ENCODE assay signal across 11 cellular contexts in genomic region chr10:88883443-88883799, GRCh38. TPM values are rescaled to one million over a fixed set of nuclear protein-coding genes. Genes with fewer than 3 reads are reported as not detected.
A peak's percentile ranks its signal among the peaks of the same experiment; 100 is the strongest.
DNase-seq lines count a peak whose midpoint lies in the region; ATAC-seq and TF ChIP-seq lines count a peak whose summit lies in the region.
"Had no signal": no experiment of that assay in that cellular context is flagged by ENCODE, and none has a peak within 500 bp of the region (broad histone marks: within the 10 kb centered on the region; RNA-seq: fewer than 3 reads in every experiment).

No MANE protein-coding gene starts in this region.

- peak overlapping the region; percentile 96 for H3K27ac Mint-ChIP-seq in stimulated activated naive CD8-positive, alpha-beta T cell treated with anti-CD3 and anti-CD28 coated beads, Interleukin-15, Interleukin-2, amounts not matched to agents 100 ng/mL and 50 ng/mL, for 24 hours

- H3K4me3 ChIP-seq in esophagus squamous epithelium (no peak overlapping the region), uterus (no peak overlapping the region)

- peak overlapping the region; percentile 76 for H3K4me3 Mint-ChIP-seq in stimulated activated naive CD8-positive, alpha-beta T cell treated with anti-CD3 and anti-CD28 coated beads, Interleukin-15, Interleukin-2, amounts not matched to agents 100 ng/mL and 50 ng/mL, for 24 hours

- TF ChIP-seq CTCF in esophagus squamous epithelium (IDR thresholded peaks at IDR 0.05) (no peak), uterus (IDR thresholded peaks at IDR 0.05) (no peak)

- no peaks in the 10 kb centered on the region for H3K9me3 Mint-ChIP-seq in stimulated activated naive CD8-positive, alpha-beta T cell treated with anti-CD3 and anti-CD28 coated beads, Interleukin-15, Interleukin-2, amounts not matched to agents 100 ng/mL and 50 ng/mL, for 24 hours

- intact Hi-C loops in esophagus squamous epithelium (cut with DNase I) (no loop called here), uterus (cut with DNase I; ENCODE audit: low total_unique reads) (no loop called here)

- no peak for ATAC-seq in stimulated activated naive CD8-positive, alpha-beta T cell treated with anti-CD3 and anti-CD28 coated beads, Interleukin-15, Interleukin-2, amounts not matched to agents 100 U/mL and 50 U/mL, for 24 hours
- no peak; the same call in 2 of the 3 replicates for ATAC-seq in SK-N-SH treated with all-trans-retinoic acid at 6 μM for 48 hours
- ATAC-seq: activated CD4-positive, CD25-positive, alpha-beta regulatory T cell treated with anti-CD3 and anti-CD28 coated beads, Interleukin-2, amount 50 U/mL, for 24 hours had no signal

- H3K9me3 ChIP-seq in esophagus squamous epithelium (no peaks in the 10 kb centered on the region), uterus (no peaks in the 10 kb centered on the region)

- peak overlapping the region in 3 of 4 donors; percentile 94 to 98 (median 98) for H3K27ac ChIP-seq in esophagus squamous epithelium
- H3K27ac ChIP-seq in uterus: peak overlapping the region; percentile 53 to 83

- no peaks in the 10 kb centered on the region for H3K27me3 Mint-ChIP-seq in stimulated activated naive CD8-positive, alpha-beta T cell treated with anti-CD3 and anti-CD28 coated beads, Interleukin-15, Interleukin-2, amounts not matched to agents 100 ng/mL and 50 ng/mL, for 24 hours

- peaks cover 28% of the 10 kb centered on the region for H3K36me3 Mint-ChIP-seq in stimulated activated naive CD8-positive, alpha-beta T cell treated with anti-CD3 and anti-CD28 coated beads, Interleukin-15, Interleukin-2, amounts not matched to agents 100 ng/mL and 50 ng/mL, for 24 hours (ENCODE audit: low read depth)

- 45 to 56% methylated on average over 2 of the region's 2 CpGs for WGBS in esophagus squamous epithelium, 2 donors

- TF ChIP-seq POLR2A in esophagus squamous epithelium (IDR thresholded peaks at IDR 0.05): no peak
- TF ChIP-seq POLR2A in uterus (IDR thresholded peaks at IDR 0.05): no peak

- DNase-seq in stimulated activated naive CD8-positive, alpha-beta T cell treated with anti-CD3 and anti-CD28 coated beads, Interleukin-15, Interleukin-2, amounts not matched to agents 100 U/mL and 50 U/mL, for 24 hours: no peak
- DNase-seq in esophagus squamous epithelium (lab: John Stamatoyannopoulos, UW): no peak
- DNase-seq in uterus: no peak
- no peak for DNase-seq in HUDEP-2 (lab: John Stamatoyannopoulos, UW; ENCODE audit: unreplicated experiment in 76 of 76)
- no peak for DNase-seq in cortex of kidney (lab: John Stamatoyannopoulos, UW)
- no peak for DNase-seq in NCI-H2107 (lab: John Stamatoyannopoulos, UW)
- DNase-seq: midbrain, small intestine had no signal

- H3K4me1 ChIP-seq in esophagus squamous epithelium (peaks cover 9 to 56% (median 15%) of the 10 kb centered on the region in 3 donors), uterus (peaks cover 0 to 7% of the 10 kb centered on the region in 2 donors)

- H3K4me1 Mint-ChIP-seq in stimulated activated naive CD8-positive, alpha-beta T cell treated with anti-CD3 and anti-CD28 coated beads, Interleukin-15, Interleukin-2, amounts not matched to agents 100 ng/mL and 50 ng/mL, for 24 hours (ENCODE audit: low read depth): peaks cover 84% of the 10 kb centered on the region

- H3K27me3 ChIP-seq in esophagus squamous epithelium (no peaks in the 10 kb centered on the region), uterus (no peaks in the 10 kb centered on the region)

- H3K36me3 ChIP-seq in esophagus squamous epithelium (no peaks in the 10 kb centered on the region), uterus (no peaks in the 10 kb centered on the region)

TF ChIP-seq in SK-N-SH treated with all-trans-retinoic acid at 6 μM for 48 hours, 23 proteins besides CTCF, POLR2A, EP300 and RAD21:
- TF ChIP-seq ISL1 (CRISPR knock-in tag; IDR thresholded peaks at IDR 0.05): peak; percentile 71
- TF ChIP-seq, protein P1, sequence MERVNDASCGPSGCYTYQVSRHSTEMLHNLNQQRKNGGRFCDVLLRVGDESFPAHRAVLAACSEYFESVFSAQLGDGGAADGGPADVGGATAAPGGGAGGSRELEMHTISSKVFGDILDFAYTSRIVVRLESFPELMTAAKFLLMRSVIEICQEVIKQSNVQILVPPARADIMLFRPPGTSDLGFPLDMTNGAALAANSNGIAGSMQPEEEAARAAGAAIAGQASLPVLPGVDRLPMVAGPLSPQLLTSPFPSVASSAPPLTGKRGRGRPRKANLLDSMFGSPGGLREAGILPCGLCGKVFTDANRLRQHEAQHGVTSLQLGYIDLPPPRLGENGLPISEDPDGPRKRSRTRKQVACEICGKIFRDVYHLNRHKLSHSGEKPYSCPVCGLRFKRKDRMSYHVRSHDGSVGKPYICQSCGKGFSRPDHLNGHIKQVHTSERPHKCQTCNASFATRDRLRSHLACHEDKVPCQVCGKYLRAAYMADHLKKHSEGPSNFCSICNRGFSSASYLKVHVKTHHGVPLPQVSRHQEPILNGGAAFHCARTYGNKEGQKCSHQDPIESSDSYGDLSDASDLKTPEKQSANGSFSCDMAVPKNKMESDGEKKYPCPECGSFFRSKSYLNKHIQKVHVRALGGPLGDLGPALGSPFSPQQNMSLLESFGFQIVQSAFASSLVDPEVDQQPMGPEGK (CRISPR knock-in tag; IDR thresholded peaks at IDR 0.05; ENCODE audit: borderline replicate concordance): no peak
- TF ChIP-seq ZNF70 (CRISPR knock-in tag; IDR thresholded peaks at IDR 0.05): no peak
- 0 out of 2 replicates have a peak, but pooled peaks have one; percentile 36 for TF ChIP-seq ZFP3 (CRISPR knock-in tag; IDR thresholded peaks at IDR 0.05)
- TF ChIP-seq ARNTL (CRISPR knock-in tag; IDR thresholded peaks at IDR 0.05; ENCODE audit: borderline replicate concordance, low read depth): no peak
- TF ChIP-seq POU6F1 (CRISPR knock-in tag; IDR thresholded peaks at IDR 0.05; ENCODE audit: borderline replicate concordance, low read depth): no peak
- TF ChIP-seq GLIS3 (CRISPR knock-in tag; IDR thresholded peaks at IDR 0.05): no peak
- TF ChIP-seq, protein P2, sequence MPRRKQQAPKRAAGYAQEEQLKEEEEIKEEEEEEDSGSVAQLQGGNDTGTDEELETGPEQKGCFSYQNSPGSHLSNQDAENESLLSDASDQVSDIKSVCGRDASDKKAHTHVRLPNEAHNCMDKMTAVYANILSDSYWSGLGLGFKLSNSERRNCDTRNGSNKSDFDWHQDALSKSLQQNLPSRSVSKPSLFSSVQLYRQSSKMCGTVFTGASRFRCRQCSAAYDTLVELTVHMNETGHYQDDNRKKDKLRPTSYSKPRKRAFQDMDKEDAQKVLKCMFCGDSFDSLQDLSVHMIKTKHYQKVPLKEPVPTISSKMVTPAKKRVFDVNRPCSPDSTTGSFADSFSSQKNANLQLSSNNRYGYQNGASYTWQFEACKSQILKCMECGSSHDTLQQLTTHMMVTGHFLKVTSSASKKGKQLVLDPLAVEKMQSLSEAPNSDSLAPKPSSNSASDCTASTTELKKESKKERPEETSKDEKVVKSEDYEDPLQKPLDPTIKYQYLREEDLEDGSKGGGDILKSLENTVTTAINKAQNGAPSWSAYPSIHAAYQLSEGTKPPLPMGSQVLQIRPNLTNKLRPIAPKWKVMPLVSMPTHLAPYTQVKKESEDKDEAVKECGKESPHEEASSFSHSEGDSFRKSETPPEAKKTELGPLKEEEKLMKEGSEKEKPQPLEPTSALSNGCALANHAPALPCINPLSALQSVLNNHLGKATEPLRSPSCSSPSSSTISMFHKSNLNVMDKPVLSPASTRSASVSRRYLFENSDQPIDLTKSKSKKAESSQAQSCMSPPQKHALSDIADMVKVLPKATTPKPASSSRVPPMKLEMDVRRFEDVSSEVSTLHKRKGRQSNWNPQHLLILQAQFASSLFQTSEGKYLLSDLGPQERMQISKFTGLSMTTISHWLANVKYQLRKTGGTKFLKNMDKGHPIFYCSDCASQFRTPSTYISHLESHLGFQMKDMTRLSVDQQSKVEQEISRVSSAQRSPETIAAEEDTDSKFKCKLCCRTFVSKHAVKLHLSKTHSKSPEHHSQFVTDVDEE (CRISPR knock-in tag; IDR thresholded peaks at IDR 0.05): peak; percentile 82; the same call in 1 of the 2 replicates
- TF ChIP-seq SNAI2 (CRISPR knock-in tag; IDR thresholded peaks at IDR 0.05): no peak
- no peak for TF ChIP-seq RARB (CRISPR knock-in tag; IDR thresholded peaks at IDR 0.05)
- TF ChIP-seq OSR1 (CRISPR knock-in tag; IDR thresholded peaks at IDR 0.05): no peak
- no peak; the same call in 1 of the 2 replicates for TF ChIP-seq TCF4 (CRISPR knock-in tag; IDR thresholded peaks at IDR 0.05; ENCODE audit: borderline replicate concordance)
- TF ChIP-seq BACH2 (CRISPR knock-in tag; IDR thresholded peaks at IDR 0.05; ENCODE audit: borderline replicate concordance): no peak
- TF ChIP-seq, protein P3, sequence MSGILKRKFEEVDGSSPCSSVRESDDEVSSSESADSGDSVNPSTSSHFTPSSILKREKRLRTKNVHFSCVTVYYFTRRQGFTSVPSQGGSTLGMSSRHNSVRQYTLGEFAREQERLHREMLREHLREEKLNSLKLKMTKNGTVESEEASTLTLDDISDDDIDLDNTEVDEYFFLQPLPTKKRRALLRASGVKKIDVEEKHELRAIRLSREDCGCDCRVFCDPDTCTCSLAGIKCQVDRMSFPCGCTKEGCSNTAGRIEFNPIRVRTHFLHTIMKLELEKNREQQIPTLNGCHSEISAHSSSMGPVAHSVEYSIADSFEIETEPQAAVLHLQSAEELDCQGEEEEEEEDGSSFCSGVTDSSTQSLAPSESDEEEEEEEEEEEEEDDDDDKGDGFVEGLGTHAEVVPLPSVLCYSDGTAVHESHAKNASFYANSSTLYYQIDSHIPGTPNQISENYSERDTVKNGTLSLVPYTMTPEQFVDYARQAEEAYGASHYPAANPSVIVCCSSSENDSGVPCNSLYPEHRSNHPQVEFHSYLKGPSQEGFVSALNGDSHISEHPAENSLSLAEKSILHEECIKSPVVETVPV (CRISPR knock-in tag; IDR thresholded peaks at IDR 0.05): peak; percentile 72
- TF ChIP-seq ZC3H10 (CRISPR knock-in tag; IDR thresholded peaks at IDR 0.05): no peak

RNA-seq across cellular contexts. Expression of gene STAMBPL1, which starts 3.4 kb away (rescaled TPM):
- total RNA-seq in esophagus squamous epithelium (10 to 100 TPM in 2 of 4 donors, 1 to 10 TPM in 2; 3.5 to 21.0 (median 7.6) TPM), uterus (10 to 100 TPM in 1 of 4 donors, 1 to 10 TPM in 3; 3.8 to 23.6 (median 6.5) TPM)

RNA-seq across cellular contexts. Expression of gene ANKRD22, which starts 31.8 kb away (rescaled TPM):
- total RNA-seq in esophagus squamous epithelium (10 to 100 TPM; 26.3 to 43.5 (median 31.5) TPM), uterus (under 1 TPM in 1 of 4 donors, not detected in 3; 0.48 TPM)

Comparison
In these comparisons a context has a peak if more than half of its experiments do, and no peak if none do; other contexts are left out.
1. RNA of gene ANKRD22, which starts 31.8 kb away (total RNA-seq): 26.3 to 43.5 TPM in esophagus squamous epithelium; 0.48 TPM in uterus; every median in the first group is over 10 times any median in the second.